In the genomic region with DNA sequence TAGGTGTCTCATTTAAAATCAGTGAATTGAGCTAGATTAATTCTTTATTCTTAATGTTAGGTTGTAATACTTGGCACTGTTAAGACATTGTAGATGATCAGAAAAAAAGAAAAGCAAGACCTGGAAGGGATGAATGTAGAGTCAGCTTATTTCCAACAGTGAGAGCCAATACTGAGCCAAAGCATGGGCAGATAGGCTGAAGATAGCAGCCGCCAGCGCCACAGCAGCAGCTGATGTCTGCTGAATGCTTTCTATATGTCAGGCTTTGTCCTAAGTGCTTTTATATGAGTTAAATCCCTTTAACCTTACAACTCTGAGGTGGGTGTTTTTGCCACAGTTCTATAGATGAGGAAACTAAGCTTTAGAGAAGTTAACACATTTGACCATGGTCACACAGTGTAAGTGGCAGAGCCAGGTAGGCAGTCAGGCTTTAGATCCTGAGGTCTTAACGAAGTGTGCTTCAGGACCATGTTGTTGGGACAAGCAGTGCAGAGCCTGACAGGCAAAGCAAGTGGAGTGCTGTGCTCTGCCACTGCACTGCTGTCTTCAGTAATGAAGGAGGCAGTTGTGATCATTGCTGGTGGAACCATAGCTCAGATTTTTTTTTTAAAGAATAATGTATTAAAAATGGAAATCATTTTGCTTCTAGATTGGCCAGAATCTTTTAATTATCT, we compare ENCODE assay signal across 19 cellular contexts. TPM values are rescaled to one million over a fixed set of nuclear protein-coding genes. Genes with fewer than 3 reads are reported as not detected.
DNase-seq lines count a peak whose midpoint lies in the region; ATAC-seq and TF ChIP-seq lines count a peak whose summit lies in the region.
"Had no signal": no experiment of that assay in that cellular context is flagged by ENCODE, and none has a peak within 500 bp of the region (broad histone marks: within the 10 kb centered on the region; RNA-seq: fewer than 3 reads in every experiment).

No MANE protein-coding gene starts in this region.

- ATAC-seq in heart right ventricle, result peak in 5 of 8 donors; percentile 23 to 69 (median 56)
- no peak for ATAC-seq in Right ventricle myocardium inferior
- 0 out of 2 replicates have a peak, but pooled peaks have one; percentile 28 for ATAC-seq in WTC11
- ATAC-seq in right lobe of liver, result peak in 3 of 4 donors; percentile 16 to 40 (median 24)
- ATAC-seq: body of pancreas had no signal

- intact Hi-C loops in heart right ventricle (cut with DNase I) (no loop called here), Right ventricle myocardium inferior (cut with DNase I) (no loop called here), right lobe of liver (cut with DNase I) (no loop called here)

- no peak for TF ChIP-seq POLR2A in right lobe of liver (IDR thresholded peaks at IDR 0.05)

- 59 to 73% methylated on average over 3 of the region's 3 CpGs for WGBS in heart right ventricle, 2 donors
- WGBS in right lobe of liver (ENCODE audit: insufficient coverage, low coverage, low lambda C conversion rate, missing lambda C conversion rate), result 96% methylated on average over 3 of the region's 3 CpGs

- no peaks in the 10 kb centered on the region for H3K9me3 Mint-ChIP-seq in WTC11
- H3K9me3 Mint-ChIP-seq: activated naive CD4-positive, alpha-beta T cell treated with anti-CD3 and anti-CD28 coated beads, Interleukin-2, amount 10 ng/mL, durations not matched to agents 7 days and 5 days; dendritic cell treated with granulocyte-macrophage colony-stimulating factor and Interleukin-4, amounts not matched to agents 40 ng/mL and 50 ng/mL, for 4 days had no signal

- POLR2A ChIA-PET in WTC11 (lab: Charles Lee), result interaction anchor here (0.6 kb wide), 1 partner anchor 29 kb away, joined by 3 read pairs; no protein-coding TSS in a partner anchor

- H3K4me3 Mint-ChIP-seq in WTC11, result no peak overlapping the region
- H3K4me3 Mint-ChIP-seq: activated naive CD4-positive, alpha-beta T cell treated with anti-CD3 and anti-CD28 coated beads, Interleukin-2, amount 10 ng/mL, durations not matched to agents 7 days and 5 days; dendritic cell treated with granulocyte-macrophage colony-stimulating factor and Interleukin-4, amounts not matched to agents 40 ng/mL and 50 ng/mL, for 4 days had no signal

- no peaks in the 10 kb centered on the region for H3K36me3 Mint-ChIP-seq in WTC11

- peak overlapping the region; percentile 25 for H3K27ac Mint-ChIP-seq in WTC11
- H3K27ac Mint-ChIP-seq: activated naive CD4-positive, alpha-beta T cell treated with anti-CD3 and anti-CD28 coated beads, Interleukin-2, amount 10 ng/mL, durations not matched to agents 7 days and 5 days; dendritic cell treated with granulocyte-macrophage colony-stimulating factor and Interleukin-4, amounts not matched to agents 40 ng/mL and 50 ng/mL, for 4 days had no signal

- peaks cover 35% of the 10 kb centered on the region for H3K4me1 Mint-ChIP-seq in WTC11

- H3K27me3 Mint-ChIP-seq in WTC11 (ENCODE audit: low read depth), result no peaks in the 10 kb centered on the region
- H3K27me3 Mint-ChIP-seq: activated naive CD4-positive, alpha-beta T cell treated with anti-CD3 and anti-CD28 coated beads, Interleukin-2, amount 10 ng/mL, durations not matched to agents 7 days and 5 days; dendritic cell treated with granulocyte-macrophage colony-stimulating factor and Interleukin-4, amounts not matched to agents 40 ng/mL and 50 ng/mL, for 4 days had no signal

- TF ChIP-seq CTCF in heart right ventricle (IDR thresholded peaks at IDR 0.05), result no peak
- TF ChIP-seq CTCF in WTC11 (IDR thresholded peaks at IDR 0.05), result no peak
- TF ChIP-seq CTCF in right lobe of liver (IDR thresholded peaks at IDR 0.05), result no peak

- H3K27me3 ChIP-seq in heart right ventricle (no peaks in the 10 kb centered on the region), right lobe of liver (no peaks in the 10 kb centered on the region), SJCRH30 (no peaks in the 10 kb centered on the region)
- H3K27me3 ChIP-seq: body of pancreas, SJSA1, uterus had no signal

- DNase-seq in heart right ventricle, result no peak
- no peak for DNase-seq in Right ventricle myocardium inferior (ENCODE audit: missing footprints)
- DNase-seq in WTC11 (ENCODE audit: low spot score), result no peak
- no peak for DNase-seq in right lobe of liver
- no peak for DNase-seq in SJCRH30
- DNase-seq in activated effector memory CD4-positive, alpha-beta T cell treated with Interleukin-2 at 50 U/mL for 16 hours, result no peak
- DNase-seq in hypothalamus (lab: John Stamatoyannopoulos, UW), result no peak
- DNase-seq: activated CD4-positive, CD25-positive, alpha-beta regulatory T cell treated with anti-CD3 and anti-CD28 coated beads, Interleukin-2, amount 50 U/mL, for 72 hours; activated naive CD4-positive, alpha-beta T cell treated with anti-CD3 and anti-CD28 coated beads, Interleukin-2, amount 10 ng/mL, durations not matched to agents 7 days and 5 days; AML-193; body of pancreas; foreskin melanocyte; NCI-H1092 treated with DMSO at 0.1 percent for 48 hours; NCI-H69; OCI-M1; uterus had no signal

- peak overlapping the region in 1 of 10 donors; percentile 19 for H3K27ac ChIP-seq in heart right ventricle
- no peak overlapping the region for H3K27ac ChIP-seq in right lobe of liver
- H3K27ac ChIP-seq in SJCRH30, result no peak overlapping the region
- H3K27ac ChIP-seq: body of pancreas, KMS-11, SJSA1, uterus had no signal

- peaks cover 0 to 23% (median 0%) of the 10 kb centered on the region in 9 donors for H3K36me3 ChIP-seq in heart right ventricle
- peaks cover 0 to 2% (median 0%) of the 10 kb centered on the region in 4 donors for H3K36me3 ChIP-seq in right lobe of liver
- H3K36me3 ChIP-seq in SJCRH30, result peaks cover 8% of the 10 kb centered on the region
- H3K36me3 ChIP-seq: uterus had no signal

- H3K4me3 ChIP-seq in heart right ventricle (no peak overlapping the region), right lobe of liver (no peak overlapping the region), SJCRH30 (no peak overlapping the region)
- H3K4me3 ChIP-seq: body of pancreas, SJSA1, uterus had no signal

- peaks cover 0 to 94% (median 56%) of the 10 kb centered on the region in 9 donors for H3K4me1 ChIP-seq in heart right ventricle
- no peaks in the 10 kb centered on the region for H3K4me1 ChIP-seq in right lobe of liver
- H3K4me1 ChIP-seq in SJCRH30, result peaks cover 16% of the 10 kb centered on the region
- H3K4me1 ChIP-seq: SJSA1 had no signal

- no peaks in the 10 kb centered on the region for H3K9me3 ChIP-seq in heart right ventricle
- no peaks in the 10 kb centered on the region for H3K9me3 ChIP-seq in right lobe of liver
- H3K9me3 ChIP-seq in SJCRH30 (replicated peaks), result no peaks in the 10 kb centered on the region
- H3K9me3 ChIP-seq: body of pancreas, SJSA1, uterus had no signal

- CTCF ChIA-PET in WTC11 (lab: Charles Lee), result interaction anchor here (1.6 kb wide), 1 partner anchor 10 kb away, joined by 4 read pairs; no protein-coding TSS in a partner anchor

TF ChIP-seq in WTC11, 78 proteins besides CTCF, POLR2A, EP300 and RAD21:
- TF ChIP-seq E2F5 (CRISPR knock-in tag; IDR thresholded peaks at IDR 0.05), result no peak
- no peak for TF ChIP-seq CREM (CRISPR knock-in tag; IDR thresholded peaks at IDR 0.05)
- TF ChIP-seq MAX (CRISPR knock-in tag; IDR thresholded peaks at IDR 0.05), result no peak
- TF ChIP-seq ZNF396 (CRISPR knock-in tag; IDR thresholded peaks at IDR 0.05; ENCODE audit: borderline replicate concordance), result no peak

RNA-seq across cellular contexts. Expression of gene TNRC6A, which starts 25.9 kb away (rescaled TPM):
- total RNA-seq in heart right ventricle (10 to 100 TPM; 31.6 to 51.4 (median 37.3) TPM), Right ventricle myocardium inferior (34.8 TPM), WTC11 (2021) (76.8 to 86.3 TPM (median 77.4 TPM) in 3 replicates), right lobe of liver (10 to 100 TPM; 17.0 to 38.4 (median 23.1) TPM)
- polyA plus RNA-seq in heart right ventricle, result 10 to 100 TPM in 1 of 2 donors, 1 to 10 TPM in 1; 8.3 to 35.1 TPM
- 25.7 and 28.6 TPM in 2 replicates for total RNA-seq in SJCRH30 (2014; rRNA removed; shearing (Covaris generic))
